ENCODE assay signal across 10 cellular contexts in genomic region chr20:5039255-5039657, GRCh38.
DNase-seq lines count a peak whose midpoint lies in the region; ATAC-seq and TF ChIP-seq lines count a peak whose summit lies in the region.
"Had no signal": no experiment of that assay in that cellular context is flagged by ENCODE, and none has a peak within 500 bp of the region (broad histone marks: within the 10 kb centered on the region; RNA-seq: fewer than 3 reads in every experiment).

No MANE protein-coding gene starts in this region.

- H3K4me3 ChIP-seq in OCI-LY3 (ENCODE audit: low read length), result peak overlapping the region; percentile 70
- H3K4me3 ChIP-seq: gastroesophageal sphincter, neural progenitor cell had no signal

- H3K27ac ChIP-seq in OCI-LY3 (ENCODE audit: low read length), result no peak overlapping the region
- H3K27ac ChIP-seq: gastroesophageal sphincter, neural progenitor cell had no signal

- no peak overlapping the region for H3K9ac ChIP-seq in OCI-LY3 (ENCODE audit: low read length)
- H3K9ac ChIP-seq: neural progenitor cell had no signal

- H3K79me2 ChIP-seq in OCI-LY3 (ENCODE audit: low read length), result no peaks in the 10 kb centered on the region

- no peak for TF ChIP-seq CTCF in OCI-LY3 (IDR thresholded peaks at IDR 0.05; ENCODE audit: low read depth, low read length)

- H2AFZ ChIP-seq in OCI-LY3 (ENCODE audit: low read depth, low read length), result peak overlapping the region; percentile 64
- H2AFZ ChIP-seq: neural progenitor cell had no signal

- no peaks in the 10 kb centered on the region for H3K36me3 ChIP-seq in OCI-LY3 (replicated peaks; ENCODE audit: low read depth, low read length)
- H3K36me3 ChIP-seq: gastroesophageal sphincter, neural progenitor cell had no signal

- peaks cover 2% of the 10 kb centered on the region; the same call in 1 of the 2 replicates for H3K27me3 ChIP-seq in OCI-LY3 (ENCODE audit: low read depth, low read length)
- H3K27me3 ChIP-seq: neural progenitor cell had no signal

- H3K4me1 ChIP-seq in OCI-LY3 (ENCODE audit: low read length), result peaks cover 43% of the 10 kb centered on the region
- H3K4me1 ChIP-seq: gastroesophageal sphincter, neural progenitor cell had no signal

- H3K4me2 ChIP-seq in OCI-LY3 (ENCODE audit: low read length), result peak overlapping the region; percentile 77
- H3K4me2 ChIP-seq: neural progenitor cell had no signal

- no peaks in the 10 kb centered on the region for H4K20me1 ChIP-seq in OCI-LY3 (ENCODE audit: insufficient read depth, low read length)

- H3K9me3 ChIP-seq in OCI-LY3 (ENCODE audit: insufficient read depth, low read length), result no peaks in the 10 kb centered on the region
- H3K9me3 ChIP-seq: gastroesophageal sphincter had no signal

- DNase-seq in activated gamma-delta T cell treated with anti-CD3 and anti-CD28 coated beads, Interleukin-2, amount 50 U/mL, for 16 hours (ENCODE audit: low read depth), result peak; percentile 43
- peak; percentile 46 for DNase-seq in stimulated activated CD8-positive, alpha-beta memory T cell treated with anti-CD3 and anti-CD28 coated beads, Interleukin-12 subunit alpha, Interleukin-12 subunit beta, amount 100 ng/mL, for 4 hours (ENCODE audit: low read depth)
- no peak for DNase-seq in activated effector memory CD4-positive, alpha-beta T cell treated with Interleukin-2 at 50 U/mL for 16 hours
- DNase-seq in COLO829 (ENCODE audit: low spot score), result no peak

- peak; percentile 63 for ATAC-seq in GM18511 (IDR thresholded peaks at IDR 0.05; ENCODE audit: unreplicated experiment)
- ATAC-seq in GM18498 (IDR thresholded peaks at IDR 0.05; ENCODE audit: unreplicated experiment), result no peak
- no peak for ATAC-seq in GM21528 (IDR thresholded peaks at IDR 0.05; ENCODE audit: low FRiP score, unreplicated experiment)
- ATAC-seq: gastroesophageal sphincter had no signal

Comparison
In these comparisons a context has a peak if more than half of its experiments do, and no peak if none do; other contexts are left out.
1. DNase-seq: peak in activated gamma-delta T cell treated with anti-CD3 and anti-CD28 coated beads, Interleukin-2, amount 50 U/mL, for 16 hours (single experiment) and stimulated activated CD8-positive, alpha-beta memory T cell treated with anti-CD3 and anti-CD28 coated beads, Interleukin-12 subunit alpha, Interleukin-12 subunit beta, amount 100 ng/mL, for 4 hours (single experiment); none in activated effector memory CD4-positive, alpha-beta T cell treated with Interleukin-2 at 50 U/mL for 16 hours (single experiment) and COLO829 (single experiment).